ENCODE assay signal across 8 cellular contexts in the genomic region with DNA sequence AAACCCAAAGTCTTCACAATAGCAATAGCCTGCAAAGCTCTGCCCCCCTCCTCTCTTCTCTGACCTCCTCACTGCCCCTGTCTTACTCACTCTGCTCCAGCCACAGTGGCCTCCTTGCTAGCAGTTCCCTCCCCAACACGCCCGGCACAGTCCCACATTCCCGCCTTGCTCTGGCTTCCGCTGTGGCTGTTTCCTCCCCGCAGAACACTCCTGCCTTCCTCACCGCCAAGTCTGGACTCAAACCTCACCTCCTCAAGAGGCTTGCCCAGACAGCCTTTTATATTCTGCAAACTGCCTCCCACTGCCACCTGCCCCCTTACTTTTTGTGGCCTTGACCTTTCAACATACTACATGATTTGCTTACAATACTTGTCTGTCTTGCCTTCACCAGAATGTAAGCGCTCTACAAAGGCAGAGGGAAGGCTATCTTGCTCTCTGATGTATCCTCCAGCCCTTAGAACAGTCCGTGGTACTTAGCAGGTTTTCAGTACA. TPM values are rescaled to one million over a fixed set of nuclear protein-coding genes. Genes with fewer than 3 reads are reported as not detected.
DNase-seq lines count a peak whose midpoint lies in the region; ATAC-seq, FAIRE-seq and TF ChIP-seq lines count a peak whose summit lies in the region.

No MANE protein-coding gene starts in this region.

- H3K4me3 ChIP-seq in osteoblast (ENCODE audit: insufficient read depth, low read length) = peak overlapping the region; percentile 100

- peaks cover 23% of the 10 kb centered on the region for H3K4me1 ChIP-seq in osteoblast (ENCODE audit: insufficient read depth, low read length)

- peaks cover 14% of the 10 kb centered on the region for H3K36me3 ChIP-seq in osteoblast (ENCODE audit: insufficient read depth, low read length)

- peaks cover 13% of the 10 kb centered on the region for H3K79me2 ChIP-seq in osteoblast (ENCODE audit: insufficient read depth, low read length)

- no peaks in the 10 kb centered on the region for H3K27me3 Mint-ChIP-seq in T-helper 2 cell treated with Interferon-gamma antibody and Interleukin-4, amounts not matched to agents 5 μg/mL and 100 μg/mL, for 36 hours (ENCODE audit: low read depth)
- H3K27me3 Mint-ChIP-seq in activated CD4-positive, alpha-beta memory T cell treated with anti-CD3 and anti-CD28 coated beads, Interleukin-2, amount 10 ng/mL, durations not matched to agents 7 days and 5 days = no peaks in the 10 kb centered on the region

- no peaks in the 10 kb centered on the region for H4K20me1 ChIP-seq in osteoblast (ENCODE audit: insufficient read depth, low read length)

- peaks cover 40% of the 10 kb centered on the region for H3K4me1 Mint-ChIP-seq in T-helper 2 cell treated with Interferon-gamma antibody and Interleukin-4, amounts not matched to agents 5 μg/mL and 100 μg/mL, for 36 hours (ENCODE audit: low read depth)
- H3K4me1 Mint-ChIP-seq in activated CD4-positive, alpha-beta memory T cell treated with anti-CD3 and anti-CD28 coated beads, Interleukin-2, amount 10 ng/mL, durations not matched to agents 7 days and 5 days = peaks cover 61% of the 10 kb centered on the region

- peak overlapping the region; percentile 79 for H3K27ac ChIP-seq in osteoblast (ENCODE audit: low read depth, low read length)

- peak overlapping the region; percentile 83 for H3K27ac Mint-ChIP-seq in T-helper 2 cell treated with Interferon-gamma antibody and Interleukin-4, amounts not matched to agents 5 μg/mL and 100 μg/mL, for 36 hours
- H3K27ac Mint-ChIP-seq in activated CD4-positive, alpha-beta memory T cell treated with anti-CD3 and anti-CD28 coated beads, Interleukin-2, amount 10 ng/mL, durations not matched to agents 7 days and 5 days = peak overlapping the region; percentile 69

- H2AFZ ChIP-seq in osteoblast (ENCODE audit: low read length) = peak overlapping the region; percentile 99

- TF ChIP-seq CTCF in osteoblast (IDR thresholded peaks at IDR 0.05; ENCODE audit: extremely low read depth, low read depth, low read length) (no peak), GM13977 (IDR thresholded peaks at IDR 0.05; ENCODE audit: extremely low read depth, insufficient read depth, missing control alignments) (no peak)

- peak overlapping the region; percentile 98 for H3K4me2 ChIP-seq in osteoblast (ENCODE audit: insufficient read depth, low read length)

- H3K9me3 ChIP-seq in osteoblast (ENCODE audit: low read depth, low read length) = no peaks in the 10 kb centered on the region

- no peaks in the 10 kb centered on the region for H3K27me3 ChIP-seq in osteoblast (ENCODE audit: insufficient read depth, low read length)

- peak overlapping the region; percentile 89 for H3K4me3 Mint-ChIP-seq in T-helper 2 cell treated with Interferon-gamma antibody and Interleukin-4, amounts not matched to agents 5 μg/mL and 100 μg/mL, for 36 hours
- H3K4me3 Mint-ChIP-seq in activated CD4-positive, alpha-beta memory T cell treated with anti-CD3 and anti-CD28 coated beads, Interleukin-2, amount 10 ng/mL, durations not matched to agents 7 days and 5 days = peak overlapping the region; percentile 84

- in situ Hi-C loops in GM13977 (cut with MboI; ENCODE audit: low pct_unique_long_range_greater_than_20kb, low sequenced_read_pairs, unreplicated experiment) = no loop called here

- FAIRE-seq in frontal cortex (lab: Jason Lieb, UNC) = no peak

- ATAC-seq in HG03442 (IDR thresholded peaks at IDR 0.05; ENCODE audit: unreplicated experiment) (peak; percentile 9), GM18867 (IDR thresholded peaks at IDR 0.05; ENCODE audit: unreplicated experiment) (no peak)

- CTCF ChIA-PET in activated CD4-positive, alpha-beta memory T cell treated with anti-CD3 and anti-CD28 coated beads, Interleukin-2, amount 10 ng/mL, durations not matched to agents 7 days and 5 days (lab: Charles Lee) = interaction anchor here (0.6 to 1.7 kb wide), 7 partner anchors 12 to 121 kb away, joined by 3 to 11 read pairs (median 3); partner anchors contain the start of gene SCAMP2

- POLR2A ChIA-PET in activated CD4-positive, alpha-beta memory T cell treated with anti-CD3 and anti-CD28 coated beads, Interleukin-2, amount 10 ng/mL, durations not matched to agents 7 days and 5 days (lab: Charles Lee) = interaction anchor here (0.6 to 7.5 kb wide), 15 partner anchors 9 to 118 kb away, joined by 3 to 110 read pairs (median 4); partner anchors contain the start of genes FAM219B, SCAMP2 and ULK3

- H3K36me3 Mint-ChIP-seq in T-helper 2 cell treated with Interferon-gamma antibody and Interleukin-4, amounts not matched to agents 5 μg/mL and 100 μg/mL, for 36 hours (ENCODE audit: low read depth) = peaks cover 26% of the 10 kb centered on the region
- peaks cover 30% of the 10 kb centered on the region for H3K36me3 Mint-ChIP-seq in activated CD4-positive, alpha-beta memory T cell treated with anti-CD3 and anti-CD28 coated beads, Interleukin-2, amount 10 ng/mL, durations not matched to agents 7 days and 5 days (ENCODE audit: low read depth)

- no peak for DNase-seq in T-helper 2 cell treated with Interferon-gamma antibody and Interleukin-4, amounts not matched to agents 5 μg/mL and 100 μg/mL, for 36 hours (ENCODE audit: low spot score)
- no peak for DNase-seq in T-helper 2 cell
- DNase-seq in activated CD4-positive, alpha-beta memory T cell treated with anti-CD3 and anti-CD28 coated beads, Interleukin-2, amount 10 ng/mL, durations not matched to agents 7 days and 5 days = peak; percentile 32
- peak; percentile 56 to 63 for DNase-seq in frontal cortex (ENCODE audit: low spot score in 2 of 2)
- peak; percentile 91 for DNase-seq in osteoblast (ENCODE audit: insufficient read length, low spot score, missing footprints)
- DNase-seq in GM13977 (ENCODE audit: low spot score) = no peak

- H3K9me3 Mint-ChIP-seq in T-helper 2 cell treated with Interferon-gamma antibody and Interleukin-4, amounts not matched to agents 5 μg/mL and 100 μg/mL, for 36 hours = no peaks in the 10 kb centered on the region
- H3K9me3 Mint-ChIP-seq in activated CD4-positive, alpha-beta memory T cell treated with anti-CD3 and anti-CD28 coated beads, Interleukin-2, amount 10 ng/mL, durations not matched to agents 7 days and 5 days = no peaks in the 10 kb centered on the region

RNA-seq across cellular contexts. Expression of gene MPI, which starts 0.4 kb away (rescaled TPM):
- total RNA-seq in activated CD4-positive, alpha-beta memory T cell treated with anti-CD3 and anti-CD28 coated beads, Interleukin-2, amount 10 ng/mL, durations not matched to agents 7 days and 5 days = 10 to 100 TPM; 82.8 to 92.9 TPM
- total RNA-seq in frontal cortex (26.1 TPM), osteoblast (33.9 and 54.3 TPM in 2 replicates)

RNA-seq across cellular contexts. Expression of gene SCAMP2, which starts 16.3 kb away (rescaled TPM):
- 100 to 1,000 TPM; 144 to 156 TPM for total RNA-seq in activated CD4-positive, alpha-beta memory T cell treated with anti-CD3 and anti-CD28 coated beads, Interleukin-2, amount 10 ng/mL, durations not matched to agents 7 days and 5 days
- 4.5 TPM for total RNA-seq in frontal cortex
- total RNA-seq in osteoblast = 23.9 and 28.3 TPM in 2 replicates

RNA-seq across cellular contexts. Expression of gene FAM219B, which starts 17.2 kb away (rescaled TPM):
- 100 to 1,000 TPM; 103 to 116 TPM for total RNA-seq in activated CD4-positive, alpha-beta memory T cell treated with anti-CD3 and anti-CD28 coated beads, Interleukin-2, amount 10 ng/mL, durations not matched to agents 7 days and 5 days
- total RNA-seq in frontal cortex = 52.2 TPM
- 36.6 and 46.3 TPM in 2 replicates for total RNA-seq in osteoblast

RNA-seq across cellular contexts. Expression of gene ULK3, which starts 46.5 kb away (rescaled TPM):
- total RNA-seq in activated CD4-positive, alpha-beta memory T cell treated with anti-CD3 and anti-CD28 coated beads, Interleukin-2, amount 10 ng/mL, durations not matched to agents 7 days and 5 days = 10 to 100 TPM; 74.9 to 84.2 TPM
- total RNA-seq in frontal cortex (30.6 TPM), osteoblast (19.4 and 21.4 TPM in 2 replicates)

RNA-seq across cellular contexts. Expression of gene COX5A, which starts 48.4 kb away (rescaled TPM):
- total RNA-seq in activated CD4-positive, alpha-beta memory T cell treated with anti-CD3 and anti-CD28 coated beads, Interleukin-2, amount 10 ng/mL, durations not matched to agents 7 days and 5 days = 100 to 1,000 TPM; 273 to 274 TPM
- total RNA-seq in frontal cortex = 46.9 TPM
- 27.1 and 38.9 TPM in 2 replicates for total RNA-seq in osteoblast

Comparison
In these comparisons a context has a peak if more than half of its experiments do, and no peak if none do; other contexts are left out.
1. DNase-seq: peak in activated CD4-positive, alpha-beta memory T cell treated with anti-CD3 and anti-CD28 coated beads, Interleukin-2, amount 10 ng/mL, durations not matched to agents 7 days and 5 days (single experiment), frontal cortex (2 of 2) and osteoblast (single experiment); none in T-helper 2 cell treated with Interferon-gamma antibody and Interleukin-4, amounts not matched to agents 5 μg/mL and 100 μg/mL, for 36 hours (single experiment), T-helper 2 cell (0 of 5) and GM13977 (single experiment).